15 cellular contexts compared by ENCODE assay signal in the genomic region with DNA sequence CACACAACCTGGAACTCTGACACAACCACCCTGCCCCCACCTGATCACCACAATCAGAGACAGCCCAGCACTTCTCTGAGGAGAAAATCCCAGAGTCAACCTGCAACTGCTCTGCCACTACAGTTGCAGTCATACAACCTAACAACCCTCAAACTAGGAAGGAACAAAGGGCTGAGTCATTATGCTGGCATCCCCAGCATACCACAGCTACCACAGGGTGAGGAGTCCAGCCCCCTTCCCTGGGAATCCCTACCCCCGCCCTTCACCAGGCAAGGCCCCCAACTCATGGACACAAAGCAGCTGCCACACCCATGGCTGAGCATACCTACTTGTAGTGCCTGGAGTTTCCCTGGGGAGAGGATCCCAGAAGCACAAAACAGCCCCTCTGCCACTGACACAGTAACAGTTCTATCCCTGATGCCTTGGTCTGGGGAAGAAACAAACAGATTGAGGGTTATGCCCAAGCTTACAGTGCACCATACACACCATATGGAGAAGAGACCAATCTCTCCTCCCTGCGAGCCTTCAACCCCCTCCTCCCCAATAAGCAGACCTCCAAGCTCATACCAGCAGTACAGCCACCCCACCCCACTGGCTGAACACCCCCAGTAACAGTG.
A peak's percentile ranks its signal among the peaks of the same experiment; 100 is the strongest.
DNase-seq lines count a peak whose midpoint lies in the region; ATAC-seq and TF ChIP-seq lines count a peak whose summit lies in the region.
"Had no signal": no experiment of that assay in that cellular context is flagged by ENCODE, and none has a peak within 500 bp of the region (broad histone marks: within the 10 kb centered on the region; RNA-seq: fewer than 3 reads in every experiment).

No MANE protein-coding gene starts in this region.

- no peak for ATAC-seq in GM21528 (IDR thresholded peaks at IDR 0.05; ENCODE audit: low FRiP score, unreplicated experiment)
- no peak for ATAC-seq in GM18519 (IDR thresholded peaks at IDR 0.05; ENCODE audit: low FRiP score, unreplicated experiment)
- ATAC-seq: stimulated activated memory B cell treated with anti-CD40 and anti-IgM and Interleukin-4, amounts not matched to agents 10 μg/mL and 1 μg/mL and 100 μg/mL, for 72 hours had no signal

- H3K27me3 ChIP-seq in A673 (replicated peaks; ENCODE audit: insufficient read depth, low read depth, low read length, poor library complexity): no peaks in the 10 kb centered on the region
- no peaks in the 10 kb centered on the region for H3K27me3 ChIP-seq in ascending aorta

- CTCF ChIA-PET in A673 (lab: Charles Lee): no interaction called here

- POLR2A ChIA-PET in A673 (lab: Charles Lee; ENCODE audit: low non-redundant PET): no interaction called here

- H3K27ac ChIP-seq in A673 (ENCODE audit: low read depth, low read length, poor library complexity, severe bottlenecking) (no peak overlapping the region), ascending aorta (no peak overlapping the region)
- H3K27ac ChIP-seq: KMS-11 had no signal

- H3K36me3 ChIP-seq in A673 (ENCODE audit: insufficient read depth, low read length, poor library complexity, severe bottlenecking) (no peaks in the 10 kb centered on the region), ascending aorta (no peaks in the 10 kb centered on the region)

- intact Hi-C loops in A673 (cut with micrococcal nuclease; ENCODE audit: unreplicated experiment) (no loop called here), ascending aorta (cut with DNase I) (no loop called here)

- H3K9me3 ChIP-seq in A673 (ENCODE audit: low read depth, low read length, poor library complexity, severe bottlenecking): no peaks in the 10 kb centered on the region
- H3K9me3 ChIP-seq in ascending aorta: peaks cover 0 to 4% of the 10 kb centered on the region in 2 donors

- BruUV-seq in A673 (replicated peaks; lab: Mats Ljungman, UMichigan): no TSS peak

- H3K4me1 ChIP-seq in A673 (ENCODE audit: insufficient read depth, low read length, poor library complexity, severe bottlenecking) (no peaks in the 10 kb centered on the region), ascending aorta (no peaks in the 10 kb centered on the region)

- no peak for TF ChIP-seq CTCF in A673 (conservative IDR thresholded peaks at IDR 0.05; ENCODE audit: low read depth, low read length)
- no peak for TF ChIP-seq CTCF in ascending aorta (IDR thresholded peaks at IDR 0.05)

- DNase-seq in A673 (ENCODE audit: low spot score) (peak; percentile 26), HT1080 (ENCODE audit: low read depth) (peak; percentile 94), UCSD-AML1 (lab: John Stamatoyannopoulos, UW; ENCODE audit: unreplicated experiment) (peak; percentile 21), iPS-NIHi7 (ENCODE audit: extremely low spot score) (peak; percentile 74), ascending aorta (ENCODE audit: low spot score in 2 of 2) (no peak), SKM-1 treated with dmso at 0.1 percent for 144 hours (lab: John Stamatoyannopoulos, UW; ENCODE audit: unreplicated experiment) (no peak)
- DNase-seq: activated CD4-positive, alpha-beta T cell treated with anti-CD3 and anti-CD28 coated beads, Interleukin-2, amount 10 ng/mL, durations not matched to agents 7 days and 5 days; activated naive CD4-positive, alpha-beta T cell treated with Interleukin-2 at 50 U/mL for 16 hours; AML-193; effector CD8-positive, alpha-beta T cell; NCI-H524 treated with DMSO at 0.1 percent for 48 hours had no signal

- no peak overlapping the region for H3K4me3 ChIP-seq in A673 (ENCODE audit: low read depth, low read length, poor library complexity, severe bottlenecking)
- H3K4me3 ChIP-seq in ascending aorta: no peak overlapping the region

Comparison
In these comparisons a context has a peak if more than half of its experiments do, and no peak if none do; other contexts are left out.
1. DNase-seq: peak in A673 (single experiment), HT1080 (single experiment), UCSD-AML1 (single experiment) and iPS-NIHi7 (single experiment); none in ascending aorta (0 of 2) and SKM-1 treated with dmso at 0.1 percent for 144 hours (single experiment).